In the genomic region with DNA sequence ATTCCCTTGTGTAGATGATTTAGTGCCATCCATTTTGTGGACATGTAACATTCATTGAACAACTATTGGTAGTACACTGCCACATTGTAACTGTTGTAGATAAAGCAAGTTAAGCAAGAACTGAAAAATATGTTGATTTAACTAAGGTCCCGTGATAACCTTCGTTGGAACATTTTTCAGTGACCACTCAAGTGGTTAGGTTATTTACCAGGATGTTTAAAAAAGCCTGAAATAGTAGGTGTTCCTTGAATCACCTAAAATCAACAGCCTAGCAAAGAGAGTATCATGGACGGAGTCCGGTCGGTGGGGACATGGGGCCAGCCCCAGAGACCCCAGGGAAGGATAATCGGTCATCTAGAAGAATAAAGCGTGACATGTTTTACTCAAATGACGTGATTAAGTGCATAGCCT, we compare ENCODE assay signal across 8 cellular contexts. TPM values are rescaled to one million over a fixed set of nuclear protein-coding genes. Genes with fewer than 3 reads are reported as not detected.
DNase-seq lines count a peak whose midpoint lies in the region; ATAC-seq and TF ChIP-seq lines count a peak whose summit lies in the region.

No MANE protein-coding gene starts in this region.

- no peaks in the 10 kb centered on the region for H3K27me3 ChIP-seq in DND-41 (ENCODE audit: insufficient read depth, low read length, poor library complexity)
- no peaks in the 10 kb centered on the region for H3K27me3 ChIP-seq in parathyroid adenoma (ENCODE audit: control insufficient read depth, insufficient read depth, low read length)

- peak overlapping the region; percentile 13 for H3K27ac Mint-ChIP-seq in endothelial cell (ENCODE audit: unreplicated experiment)

- ATAC-seq in DND-41 (ENCODE audit: insufficient read depth, low read depth), result no peak
- ATAC-seq in GM18517 (IDR thresholded peaks at IDR 0.05; ENCODE audit: unreplicated experiment), result no peak
- ATAC-seq in HG02981 (IDR thresholded peaks at IDR 0.05; ENCODE audit: unreplicated experiment), result no peak

- CTCF ChIA-PET in OCI-LY7 (lab: Charles Lee; ENCODE audit: unreplicated experiment), result interaction anchor here (1.6 kb wide), 1 partner anchor 195 kb away, joined by 4 read pairs; no protein-coding TSS in a partner anchor

- TSS peak; percentile 28 for BruUV-seq in OCI-LY7 (replicated peaks; lab: Mats Ljungman, UMichigan)

- peak overlapping the region; percentile 91 for H3K4me3 Mint-ChIP-seq in endothelial cell (ENCODE audit: unreplicated experiment)

- POLR2A ChIA-PET in OCI-LY7 (lab: Charles Lee), result interaction anchor here (0.7 to 4.3 kb wide), 8 partner anchors 10 to 159 kb away, joined by 3 to 47 read pairs (median 4); partner anchors contain the start of gene CDK19

- H3K79me2 ChIP-seq in DND-41 (ENCODE audit: insufficient read depth, low read length), result peaks cover 89% of the 10 kb centered on the region
- peaks cover 84% of the 10 kb centered on the region for H3K79me2 ChIP-seq in OCI-LY7 (ENCODE audit: insufficient read depth, low read depth, low read length)
- peaks cover 51% of the 10 kb centered on the region for H3K79me2 ChIP-seq in parathyroid adenoma

- H2AFZ ChIP-seq in DND-41 (ENCODE audit: low read depth, low read length), result no peak overlapping the region
- H2AFZ ChIP-seq in OCI-LY7 (ENCODE audit: low read length), result no peak overlapping the region
- no peak overlapping the region for H2AFZ ChIP-seq in parathyroid adenoma

- intact Hi-C loops in OCI-LY7 (cut with micrococcal nuclease; ENCODE audit: unreplicated experiment), result loop anchor here (5.0 to 10.0 kb wide), 3 partner anchors 105 to 692 kb away; partner anchors contain the start of genes CDC40, REV3L and RPF2

- H3K9ac ChIP-seq in DND-41 (ENCODE audit: low read depth, low read length) (peak overlapping the region; percentile 87), parathyroid adenoma (no peak overlapping the region)

- TF ChIP-seq CTCF in DND-41 (IDR thresholded peaks at IDR 0.05; ENCODE audit: borderline replicate concordance, extremely low read depth, low read length, poor library complexity, severe bottlenecking) (no peak), OCI-LY7 (conservative IDR thresholded peaks at IDR 0.05; ENCODE audit: low read length) (no peak), endothelial cell (IDR thresholded peaks at IDR 0.05; ENCODE audit: unreplicated experiment) (no peak), parathyroid adenoma (IDR thresholded peaks at IDR 0.05) (no peak)

- peak overlapping the region; percentile 64 for H3K4me2 ChIP-seq in DND-41 (ENCODE audit: insufficient read depth, low read length)
- H3K4me2 ChIP-seq in OCI-LY7 (ENCODE audit: low read length), result peak overlapping the region; percentile 91
- H3K4me2 ChIP-seq in parathyroid adenoma (ENCODE audit: low read length), result peak overlapping the region; percentile 77

- H3K9me3 ChIP-seq in DND-41 (ENCODE audit: insufficient read depth, low read length, severe bottlenecking), result no peaks in the 10 kb centered on the region
- H3K9me3 ChIP-seq in OCI-LY7 (ENCODE audit: low read length), result no peaks in the 10 kb centered on the region
- H3K9me3 ChIP-seq in parathyroid adenoma (ENCODE audit: control insufficient read depth, low read length), result no peaks in the 10 kb centered on the region

- DNase-seq in DND-41 (no peak), OCI-LY7 (ENCODE audit: low spot score) (no peak), endothelial cell (ENCODE audit: low spot score) (no peak)
- no peak for DNase-seq in effector CD8-positive, alpha-beta T cell (lab: John Stamatoyannopoulos, UW)
- no peak for DNase-seq in activated CD4-positive, alpha-beta T cell treated with anti-CD3 and anti-CD28 coated beads for 1 hour

- H3K36me3 Mint-ChIP-seq in endothelial cell (ENCODE audit: low read depth, unreplicated experiment), result peaks cover 4% of the 10 kb centered on the region

- peaks cover 1% of the 10 kb centered on the region for H3K27me3 Mint-ChIP-seq in endothelial cell (ENCODE audit: unreplicated experiment)

- H3K36me3 ChIP-seq in DND-41 (ENCODE audit: insufficient read depth, low read length), result peaks cover 7% of the 10 kb centered on the region; the same call in 1 of the 2 replicates
- H3K36me3 ChIP-seq in OCI-LY7 (ENCODE audit: insufficient read depth, low read length), result peaks cover 57% of the 10 kb centered on the region
- H3K36me3 ChIP-seq in parathyroid adenoma (ENCODE audit: control insufficient read depth, insufficient read depth, low read length), result no peaks in the 10 kb centered on the region

- no peaks in the 10 kb centered on the region for H3K9me2 ChIP-seq in OCI-LY7 (ENCODE audit: insufficient read depth, low read length)

- peak overlapping the region; percentile 90 for H3K27ac ChIP-seq in DND-41 (ENCODE audit: low read length)
- H3K27ac ChIP-seq in OCI-LY7 (ENCODE audit: low read depth, low read length, poor library complexity, severe bottlenecking), result peak overlapping the region; percentile 73
- no peak overlapping the region for H3K27ac ChIP-seq in parathyroid adenoma

- H4K20me1 ChIP-seq in DND-41 (ENCODE audit: insufficient read depth, low read length) (peaks cover 65% of the 10 kb centered on the region), OCI-LY7 (ENCODE audit: insufficient read depth, low read length) (peaks cover 63% of the 10 kb centered on the region)

- H3K9me3 Mint-ChIP-seq in endothelial cell (ENCODE audit: unreplicated experiment), result no peaks in the 10 kb centered on the region

- H3K4me1 ChIP-seq in DND-41 (ENCODE audit: insufficient read depth, low read length) (peaks cover 62% of the 10 kb centered on the region), OCI-LY7 (ENCODE audit: insufficient read depth, low read length, poor library complexity, severe bottlenecking) (peaks cover 53% of the 10 kb centered on the region), parathyroid adenoma (peaks cover 17% of the 10 kb centered on the region)

- H3K4me3 ChIP-seq in DND-41 (ENCODE audit: low read depth in 1 of 2, low read length in 2 of 2) (peak overlapping the region; percentile 74 to 79; a peak in 3 of 4 replicates), OCI-LY7 (ENCODE audit: low read depth, low read length, poor library complexity, severe bottlenecking) (peak overlapping the region; percentile 94), parathyroid adenoma (ENCODE audit: low read depth, low read length) (no peak overlapping the region)

- peaks cover 28% of the 10 kb centered on the region for H3K4me1 Mint-ChIP-seq in endothelial cell (ENCODE audit: unreplicated experiment)

RNA-seq across cellular contexts. Expression of gene AMD1, which starts 2.6 kb away (rescaled TPM):
- total RNA-seq in OCI-LY7 (2014; rRNA removed; shearing (Covaris generic)), result 64.2 and 74.3 TPM in 2 replicates
- total RNA-seq in OCI-LY7 (2022), result 76.9 and 90.0 TPM in 2 replicates
- total RNA-seq in endothelial cell (ENCODE audit: unreplicated experiment), result 50.5 TPM
